Comparison of ENCODE assay signal across 2 cellular contexts in the genomic region with DNA sequence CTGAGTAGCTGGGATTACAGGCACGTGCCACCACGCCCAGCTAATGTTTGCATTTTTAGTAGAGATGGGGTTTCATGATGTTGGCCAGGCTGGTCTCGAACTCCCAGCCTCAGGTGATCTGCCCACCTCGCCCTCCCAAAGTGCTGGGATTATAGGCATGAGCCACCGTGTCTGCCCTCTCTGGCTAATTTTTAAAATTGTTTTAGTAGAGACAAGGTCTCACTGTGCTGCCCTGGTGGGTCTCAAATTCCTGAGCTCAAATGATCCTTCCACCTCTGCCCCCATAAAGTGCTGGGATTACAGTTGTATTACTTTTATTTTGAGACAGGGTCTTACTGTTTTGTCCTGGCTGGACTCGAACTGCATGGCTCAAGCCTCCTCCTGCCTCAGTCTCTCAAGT. TPM values are rescaled to one million over a fixed set of nuclear protein-coding genes. Genes with fewer than 3 reads are reported as not detected.
"Had no signal": no experiment of that assay in that cellular context is flagged by ENCODE, and none has a peak within 500 bp of the region (broad histone marks: within the 10 kb centered on the region; RNA-seq: fewer than 3 reads in every experiment).

No MANE protein-coding gene starts in this region.

RNA-seq across cellular contexts. Expression of a gene that starts 13.0 kb away (rescaled TPM):
- total RNA-seq: PC-3, SK-MEL-5 had no signal
